8 cellular contexts compared by ENCODE assay signal in the genomic region with DNA sequence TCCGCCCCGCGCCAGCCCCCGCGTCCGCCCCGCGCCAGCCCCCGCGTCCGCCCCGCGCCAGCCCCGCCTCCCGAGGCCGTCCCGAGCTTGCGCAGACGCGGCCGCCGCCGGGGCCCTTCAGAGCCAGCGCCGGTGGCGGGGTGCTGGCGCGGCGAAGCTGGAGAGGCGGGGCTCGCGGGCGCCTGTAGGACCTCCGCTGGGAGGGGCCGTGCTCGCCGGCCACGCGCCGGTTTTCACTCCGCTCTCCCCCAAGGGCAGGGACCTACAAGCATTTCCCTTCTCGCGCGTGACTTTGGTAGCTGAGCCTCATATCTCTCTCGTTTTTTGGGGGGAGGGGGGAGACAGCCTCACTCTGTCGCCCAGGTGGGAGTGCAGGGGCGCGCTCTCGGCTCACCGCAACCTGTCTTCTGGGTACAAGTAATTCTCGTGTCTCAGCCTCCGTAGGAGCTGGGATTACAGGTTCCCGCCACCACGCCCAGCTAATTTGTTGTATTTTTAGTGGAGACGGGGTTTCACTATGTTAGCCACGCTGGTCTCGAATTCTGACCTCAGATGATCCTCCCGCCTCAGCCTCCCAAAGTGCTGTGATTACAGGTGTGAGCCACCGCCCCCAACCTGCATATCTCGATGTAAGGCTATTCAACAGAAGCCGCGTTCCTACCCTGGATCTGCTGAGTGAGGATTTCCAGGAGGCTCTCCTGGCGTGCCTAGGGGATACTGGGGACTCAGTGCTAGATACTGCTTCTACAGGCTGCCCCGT. TPM values are rescaled to one million over a fixed set of nuclear protein-coding genes. Genes with fewer than 3 reads are reported as not detected.
DNase-seq lines count a peak whose midpoint lies in the region; ATAC-seq lines count a peak whose summit lies in the region.

Gene ZNF514 (minus strand): TSS at position 159 of the 760 bp plus-strand sequence. CDS start 6,595 bp downstream, outside the sequence.

- DNase-seq in NCI-H2081 (lab: John Stamatoyannopoulos, UW): peak; percentile 42 to 62
- DNase-seq in NCI-H2081 treated with DMSO at 0.1 percent for 48 hours (lab: John Stamatoyannopoulos, UW): no peak
- peak; percentile 73 for DNase-seq in NCI-H2171 (lab: John Stamatoyannopoulos, UW)
- peak; percentile 80 for DNase-seq in activated CD4-positive, CD25-positive, alpha-beta regulatory T cell treated with anti-CD3 and anti-CD28 coated beads, Interleukin-2, amount 50 U/mL, for 72 hours
- DNase-seq in cerebellum (ENCODE audit: low spot score): peak; percentile 91
- DNase-seq in kidney glomerular epithelial cell (lab: John Stamatoyannopoulos, UW): peak; percentile 12
- DNase-seq in stimulated activated CD4-positive, alpha-beta T cell treated with anti-CD3 and anti-CD28 coated beads, Interleukin-15, amount 100 ng/mL, for 1 hour (ENCODE audit: low read depth in 1 of 2, low spot score in 1 of 2): peak; percentile 60 to 63

- ATAC-seq in HG02973 (IDR thresholded peaks at IDR 0.05; ENCODE audit: unreplicated experiment): peak; percentile 86

RNA-seq across cellular contexts. Expression of gene ZNF514, which starts in this region (rescaled TPM):
- total RNA-seq in cerebellum: 33.6 TPM
